17 cellular contexts compared by ENCODE assay signal in the genomic region with DNA sequence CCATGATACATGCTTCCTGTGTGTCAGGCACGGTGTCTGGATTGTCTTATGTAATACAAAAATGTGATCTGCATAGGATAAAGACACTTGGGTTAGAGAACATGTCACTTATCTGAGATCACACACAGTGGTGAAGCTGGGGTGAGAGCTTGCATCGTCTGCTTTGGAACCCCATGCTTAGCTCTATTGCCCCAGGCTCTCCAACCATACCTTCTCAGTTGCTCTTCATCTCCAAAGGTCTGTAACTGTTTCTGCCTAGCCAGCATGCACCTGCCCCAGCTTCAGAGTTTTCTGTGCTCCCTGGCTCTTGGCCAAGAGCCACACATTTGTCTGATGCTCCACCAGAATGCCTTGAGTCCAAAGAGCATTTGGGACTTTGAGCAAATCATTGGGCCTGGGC.
DNase-seq lines count a peak whose midpoint lies in the region; ATAC-seq and TF ChIP-seq lines count a peak whose summit lies in the region.
"Had no signal": no experiment of that assay in that cellular context is flagged by ENCODE, and none has a peak within 500 bp of the region (broad histone marks: within the 10 kb centered on the region; RNA-seq: fewer than 3 reads in every experiment).

No MANE protein-coding gene starts in this region.

- H3K9ac ChIP-seq in colonic mucosa (ENCODE audit: low read depth in 2 of 2, low read length in 2 of 2), result no peak overlapping the region

- no peak for ATAC-seq in gastroesophageal sphincter
- no peak for ATAC-seq in GM18907 (IDR thresholded peaks at IDR 0.05; ENCODE audit: unreplicated experiment)
- ATAC-seq in GM21528 (IDR thresholded peaks at IDR 0.05; ENCODE audit: low FRiP score, unreplicated experiment), result no peak
- ATAC-seq in left cardiac atrium, result no peak
- ATAC-seq: PC-3, T-helper 17 cell had no signal

- intact Hi-C loops in colonic mucosa (cut with DNase I) (no loop called here), left cardiac atrium (cut with DNase I) (no loop called here)

- TF ChIP-seq CTCF in colonic mucosa (IDR thresholded peaks at IDR 0.05), result no peak
- no peak for TF ChIP-seq CTCF in gastroesophageal sphincter (IDR thresholded peaks at IDR 0.05)

- no peaks in the 10 kb centered on the region for H3K27me3 ChIP-seq in colonic mucosa
- peaks cover 23% of the 10 kb centered on the region for H3K27me3 ChIP-seq in gastroesophageal sphincter
- H3K27me3 ChIP-seq: SJCRH30 had no signal

- no peak for TF ChIP-seq POLR2A in gastroesophageal sphincter (IDR thresholded peaks at IDR 0.05)

- H3K9me3 ChIP-seq in colonic mucosa, result no peaks in the 10 kb centered on the region
- no peaks in the 10 kb centered on the region for H3K9me3 ChIP-seq in gastroesophageal sphincter
- H3K9me3 ChIP-seq: left ventricle myocardium inferior, SJCRH30 had no signal

- no peak for TF ChIP-seq EP300 in gastroesophageal sphincter (IDR thresholded peaks at IDR 0.05)

- WGBS in gastroesophageal sphincter (ENCODE audit: low coverage in 1 of 2), 2 donors, result 53 to 65% methylated on average over 2 of the region's 2 CpGs

- H3K27ac ChIP-seq in colonic mucosa (no peak overlapping the region), gastroesophageal sphincter (no peak overlapping the region)
- H3K27ac ChIP-seq: HL-60, left ventricle myocardium inferior, SJCRH30, VCaP had no signal

- H3K4me3 ChIP-seq in Jurkat, Clone E6-1 (ENCODE audit: low read length), result no peak overlapping the region
- H3K4me3 ChIP-seq in colonic mucosa (no peak overlapping the region), gastroesophageal sphincter (no peak overlapping the region)
- H3K4me3 ChIP-seq: left ventricle myocardium inferior, SJCRH30 had no signal

- H3K36me3 ChIP-seq in colonic mucosa, result no peaks in the 10 kb centered on the region
- no peaks in the 10 kb centered on the region for H3K36me3 ChIP-seq in gastroesophageal sphincter
- H3K36me3 ChIP-seq: left ventricle myocardium inferior, SJCRH30 had no signal

- no peaks in the 10 kb centered on the region for H3K4me1 ChIP-seq in colonic mucosa
- no peaks in the 10 kb centered on the region for H3K4me1 ChIP-seq in gastroesophageal sphincter
- H3K4me1 ChIP-seq: SJCRH30 had no signal

- DNase-seq in COR-L47 (lab: John Stamatoyannopoulos, UW) (peak; percentile 51), NCI-H2196 treated with DMSO at 0.1 percent for 48 hours (lab: John Stamatoyannopoulos, UW; ENCODE audit: unreplicated experiment) (peak; percentile 42), colonic mucosa (peak; percentile 32), left cardiac atrium (no peak)
- DNase-seq in Jurkat, Clone E6-1 (ENCODE audit: low read depth, low spot score), result peak; percentile 61
- DNase-seq: activated CD4-positive, alpha-beta T cell treated with anti-CD3 and anti-CD28 coated beads, Interleukin-2, amount 50 U/mL, for 4 hours; activated effector memory CD4-positive, alpha-beta T cell treated with anti-CD3 and anti-CD28 coated beads, Interleukin-2, amount 50 U/mL, for 16 hours; glutamatergic neuron; left ventricle myocardium inferior; PC-3; SJCRH30; T-helper 17 cell had no signal
